1 cellular context compared by ENCODE assay signal in genomic region chr19:41940443-41941409, GRCh38.
TF ChIP-seq lines count a peak whose summit lies in the region.

No MANE protein-coding gene starts in this region.

TF ChIP-seq in K562, 482 proteins besides CTCF, POLR2A, EP300 and RAD21:
- TF ChIP-seq ZBTB33 (CRISPR knock-in tag; IDR thresholded peaks at IDR 0.05) (peak; percentile 62), MTA3 (IDR thresholded peaks at IDR 0.05; ENCODE audit: borderline replicate concordance) (no peak), CREB3L1 (IDR thresholded peaks at IDR 0.05; ENCODE audit: borderline replicate concordance, low read depth) (peak; percentile 45; the same call in 1 of the 2 replicates), GTF3C2 (IDR thresholded peaks at IDR 0.05; ENCODE audit: borderline replicate concordance, extremely low read depth, insufficient read length) (no peak), GABPB1 (CRISPR knock-in tag; IDR thresholded peaks at IDR 0.05) (0 out of 2 replicates have a peak, but pooled peaks have one; percentile 11), FIP1L1 (IDR thresholded peaks at IDR 0.05; ENCODE audit: low read depth, low read length, poor library complexity, severe bottlenecking) (peak; percentile 11), MLLT1 (IDR thresholded peaks at IDR 0.05) (peak in 1 of 2 experiments; percentile 66; a peak in 1 of 4 replicates), ZNF740 (CRISPR knock-in tag; IDR thresholded peaks at IDR 0.05) (0 out of 2 replicates have a peak, but pooled peaks have one; percentile 22), ZNF740 (tag; IDR thresholded peaks at IDR 0.05) (no peak), VEZF1 (CRISPR knock-in tag; IDR thresholded peaks at IDR 0.05) (peak; percentile 83), ZNF431 (CRISPR knock-in tag; IDR thresholded peaks at IDR 0.05) (no peak), TEAD2 (tag; IDR thresholded peaks at IDR 0.05) (no peak), E2F8 (IDR thresholded peaks at IDR 0.05; ENCODE audit: low read depth, partially characterized antibody) (peak; percentile 23), EGR1 (conservative IDR thresholded peaks at IDR 0.05) (peak; percentile 72), HDAC1 (IDR thresholded peaks at IDR 0.05) (peak in 1 of 2 experiments; percentile 22; a peak in 1 of 4 replicates), MGA (IDR thresholded peaks at IDR 0.05) (peak; percentile 41; the same call in 1 of the 2 replicates), NFRKB (IDR thresholded peaks at IDR 0.05; ENCODE audit: low read depth) (peak; percentile 15; the same call in 1 of the 2 replicates), ZBTB7A (IDR thresholded peaks at IDR 0.05; ENCODE audit: borderline replicate concordance, control insufficient read depth, low read depth, low read length) (0 out of 2 replicates have a peak, but pooled peaks have one; percentile 37), PHB (CRISPR knock-in tag; IDR thresholded peaks at IDR 0.05) (no peak), ZNF280B (CRISPR knock-in tag; IDR thresholded peaks at IDR 0.05) (no peak), GATAD2A (IDR thresholded peaks at IDR 0.05) (0 out of 2 replicates have a peak, but pooled peaks have one; percentile 38)
